15 cellular contexts compared by ENCODE assay signal in the genomic region with DNA sequence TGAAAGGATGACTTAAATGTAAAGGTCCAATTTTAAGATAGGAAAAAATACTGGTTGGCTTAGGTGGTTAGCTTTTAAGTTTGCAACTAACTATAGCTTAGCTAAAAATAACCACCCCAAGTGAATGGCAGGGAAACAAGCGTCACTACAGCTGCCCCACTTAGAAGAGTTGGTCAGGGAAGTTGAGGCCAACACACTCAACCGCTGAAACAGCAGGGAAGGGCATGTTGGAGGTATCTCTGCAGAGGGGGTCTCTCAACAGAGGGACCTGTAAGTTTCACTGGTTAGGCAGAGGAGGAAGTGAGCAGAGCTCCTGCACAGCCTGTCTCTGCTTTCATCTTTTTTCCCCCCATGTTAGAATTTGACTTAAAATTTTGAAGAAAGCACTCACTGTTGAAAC.
DNase-seq lines count a peak whose midpoint lies in the region; ATAC-seq lines count a peak whose summit lies in the region.
"Had no signal": no experiment of that assay in that cellular context is flagged by ENCODE, and none has a peak within 500 bp of the region (broad histone marks: within the 10 kb centered on the region; RNA-seq: fewer than 3 reads in every experiment).

No MANE protein-coding gene starts in this region.

- peaks cover 28 to 36% (median 32%) of the 10 kb centered on the region in 3 donors for H3K4me1 Mint-ChIP-seq in IgD-negative memory B cell
- no peaks in the 10 kb centered on the region for H3K4me1 Mint-ChIP-seq in naive thymus-derived CD4-positive, alpha-beta T cell
- no peaks in the 10 kb centered on the region for H3K4me1 Mint-ChIP-seq in T-helper 2 cell treated with Interferon-gamma antibody and Interleukin-4, amounts not matched to agents 5 μg/mL and 100 μg/mL, for 36 hours (ENCODE audit: low read depth)
- H3K4me1 Mint-ChIP-seq in activated CD8-positive, alpha-beta memory T cell treated with anti-CD3 and anti-CD28 coated beads, Interleukin-2, amount 10 ng/mL, durations not matched to agents 7 days and 5 days = peaks cover 3% of the 10 kb centered on the region
- H3K4me1 Mint-ChIP-seq: activated CD4-positive, alpha-beta T cell treated with anti-CD3 and anti-CD28 coated beads for 36 hours had no signal

- H3K27me3 ChIP-seq in naive thymus-derived CD4-positive, alpha-beta T cell (ENCODE audit: control insufficient read depth in 2 of 2, insufficient read depth in 2 of 2, low read length in 2 of 2) = no peaks in the 10 kb centered on the region
- H3K27me3 ChIP-seq: esophagus muscularis mucosa had no signal

- no peak overlapping the region for H3K27ac ChIP-seq in naive thymus-derived CD4-positive, alpha-beta T cell (ENCODE audit: low read depth, low read length)

- no peaks in the 10 kb centered on the region for H3K36me3 ChIP-seq in naive thymus-derived CD4-positive, alpha-beta T cell (ENCODE audit: control insufficient read depth in 2 of 3, insufficient read depth in 3 of 3, low read length in 3 of 3)
- H3K36me3 ChIP-seq: esophagus muscularis mucosa had no signal

- peak overlapping the region in 2 of 4 donors; percentile 34 to 75 for H3K4me3 Mint-ChIP-seq in IgD-negative memory B cell
- H3K4me3 Mint-ChIP-seq in naive thymus-derived CD4-positive, alpha-beta T cell = no peak overlapping the region
- H3K4me3 Mint-ChIP-seq in T-helper 2 cell treated with Interferon-gamma antibody and Interleukin-4, amounts not matched to agents 5 μg/mL and 100 μg/mL, for 36 hours = no peak overlapping the region
- H3K4me3 Mint-ChIP-seq in activated CD8-positive, alpha-beta memory T cell treated with anti-CD3 and anti-CD28 coated beads, Interleukin-2, amount 10 ng/mL, durations not matched to agents 7 days and 5 days = no peak overlapping the region
- H3K4me3 Mint-ChIP-seq: activated CD4-positive, alpha-beta T cell treated with anti-CD3 and anti-CD28 coated beads for 36 hours; H9 had no signal

- H3K4me1 ChIP-seq in naive thymus-derived CD4-positive, alpha-beta T cell (ENCODE audit: control insufficient read depth in 2 of 2, insufficient read depth in 2 of 2, low read length in 2 of 2) = no peaks in the 10 kb centered on the region

- CTCF ChIA-PET in naive thymus-derived CD4-positive, alpha-beta T cell (lab: Charles Lee) = no interaction called here
- CTCF ChIA-PET in activated CD8-positive, alpha-beta memory T cell treated with anti-CD3 and anti-CD28 coated beads, Interleukin-2, amount 10 ng/mL, durations not matched to agents 7 days and 5 days (lab: Charles Lee) = no interaction called here

- H3K9me3 ChIP-seq in naive thymus-derived CD4-positive, alpha-beta T cell (ENCODE audit: control insufficient read depth in 2 of 3, low read length in 3 of 3) = no peaks in the 10 kb centered on the region
- H3K9me3 ChIP-seq: esophagus muscularis mucosa had no signal

- H3K36me3 Mint-ChIP-seq in IgD-negative memory B cell = peaks cover 2% of the 10 kb centered on the region
- no peaks in the 10 kb centered on the region for H3K36me3 Mint-ChIP-seq in naive thymus-derived CD4-positive, alpha-beta T cell
- H3K36me3 Mint-ChIP-seq in T-helper 2 cell treated with Interferon-gamma antibody and Interleukin-4, amounts not matched to agents 5 μg/mL and 100 μg/mL, for 36 hours (ENCODE audit: low read depth) = no peaks in the 10 kb centered on the region
- H3K36me3 Mint-ChIP-seq in activated CD8-positive, alpha-beta memory T cell treated with anti-CD3 and anti-CD28 coated beads, Interleukin-2, amount 10 ng/mL, durations not matched to agents 7 days and 5 days = no peaks in the 10 kb centered on the region

- POLR2A ChIA-PET in naive thymus-derived CD4-positive, alpha-beta T cell (lab: Charles Lee) = no interaction called here

- H3K27ac Mint-ChIP-seq in IgD-negative memory B cell = peak overlapping the region; percentile 27 to 94 (median 28)
- H3K27ac Mint-ChIP-seq in naive thymus-derived CD4-positive, alpha-beta T cell = no peak overlapping the region
- H3K27ac Mint-ChIP-seq in T-helper 2 cell treated with Interferon-gamma antibody and Interleukin-4, amounts not matched to agents 5 μg/mL and 100 μg/mL, for 36 hours = no peak overlapping the region
- no peak overlapping the region for H3K27ac Mint-ChIP-seq in activated CD8-positive, alpha-beta memory T cell treated with anti-CD3 and anti-CD28 coated beads, Interleukin-2, amount 10 ng/mL, durations not matched to agents 7 days and 5 days
- H3K27ac Mint-ChIP-seq: activated CD4-positive, alpha-beta T cell treated with anti-CD3 and anti-CD28 coated beads for 36 hours had no signal

- no peaks in the 10 kb centered on the region for H3K9me3 Mint-ChIP-seq in IgD-negative memory B cell
- no peaks in the 10 kb centered on the region for H3K9me3 Mint-ChIP-seq in naive thymus-derived CD4-positive, alpha-beta T cell
- H3K9me3 Mint-ChIP-seq in T-helper 2 cell treated with Interferon-gamma antibody and Interleukin-4, amounts not matched to agents 5 μg/mL and 100 μg/mL, for 36 hours = no peaks in the 10 kb centered on the region
- no peaks in the 10 kb centered on the region for H3K9me3 Mint-ChIP-seq in activated CD8-positive, alpha-beta memory T cell treated with anti-CD3 and anti-CD28 coated beads, Interleukin-2, amount 10 ng/mL, durations not matched to agents 7 days and 5 days (ENCODE audit: low read depth)
- H3K9me3 Mint-ChIP-seq: H9 had no signal

- H3K4me3 ChIP-seq in naive thymus-derived CD4-positive, alpha-beta T cell (ENCODE audit: low read length) = no peak overlapping the region
- H3K4me3 ChIP-seq: esophagus muscularis mucosa had no signal

- DNase-seq in naive thymus-derived CD4-positive, alpha-beta T cell = no peak
- DNase-seq in T-helper 2 cell treated with Interferon-gamma antibody and Interleukin-4, amounts not matched to agents 5 μg/mL and 100 μg/mL, for 36 hours (ENCODE audit: low spot score) = no peak
- DNase-seq in NCI-H2029 treated with DMSO at 0.1 percent for 48 hours (lab: John Stamatoyannopoulos, UW) = no peak
- no peak for DNase-seq in activated CD8-positive, alpha-beta memory T cell treated with anti-CD3 and anti-CD28 coated beads, Interleukin-2, amount 10 ng/mL, durations not matched to agents 7 days and 5 days
- DNase-seq: activated CD4-positive, alpha-beta T cell treated with anti-CD3 and anti-CD28 coated beads for 36 hours; H9; midbrain; NCI-H1092 treated with DMSO at 0.1 percent for 48 hours; NCI-H526 treated with DMSO at 0.1 percent for 48 hours had no signal

- no peaks in the 10 kb centered on the region for H3K27me3 Mint-ChIP-seq in IgD-negative memory B cell
- peaks cover 4 to 10% (median 7%) of the 10 kb centered on the region in 5 donors for H3K27me3 Mint-ChIP-seq in naive thymus-derived CD4-positive, alpha-beta T cell
- peaks cover 14% of the 10 kb centered on the region for H3K27me3 Mint-ChIP-seq in T-helper 2 cell treated with Interferon-gamma antibody and Interleukin-4, amounts not matched to agents 5 μg/mL and 100 μg/mL, for 36 hours (ENCODE audit: low read depth)
- H3K27me3 Mint-ChIP-seq in activated CD8-positive, alpha-beta memory T cell treated with anti-CD3 and anti-CD28 coated beads, Interleukin-2, amount 10 ng/mL, durations not matched to agents 7 days and 5 days = peaks cover 23% of the 10 kb centered on the region
- H3K27me3 Mint-ChIP-seq: activated CD4-positive, alpha-beta T cell treated with anti-CD3 and anti-CD28 coated beads for 36 hours had no signal

- intact Hi-C loops in naive thymus-derived CD4-positive, alpha-beta T cell (cut with micrococcal nuclease) = no loop called here

- ATAC-seq in GM18861 (IDR thresholded peaks at IDR 0.05; ENCODE audit: unreplicated experiment) = peak; percentile 36
- peak; percentile 45 for ATAC-seq in GM21526 (IDR thresholded peaks at IDR 0.05; ENCODE audit: low FRiP score, unreplicated experiment)
- ATAC-seq in naive thymus-derived CD4-positive, alpha-beta T cell = peak; percentile 42
- ATAC-seq in GM21381 (IDR thresholded peaks at IDR 0.05; ENCODE audit: unreplicated experiment) = no peak
- no peak for ATAC-seq in activated CD8-positive, alpha-beta memory T cell treated with anti-CD3 and anti-CD28 coated beads, Interleukin-2, amount 10 ng/mL, durations not matched to agents 7 days and 5 days
- ATAC-seq: activated CD4-positive, alpha-beta T cell treated with anti-CD3 and anti-CD28 coated beads for 36 hours; SK-N-SH treated with all-trans-retinoic acid at 6 μM for 48 hours had no signal

Comparison
In these comparisons a context has a peak if more than half of its experiments do, and no peak if none do; other contexts are left out.
1. ATAC-seq: peak in GM18861 (single experiment), GM21526 (single experiment) and naive thymus-derived CD4-positive, alpha-beta T cell (single experiment); none in GM21381 (single experiment) and activated CD8-positive, alpha-beta memory T cell treated with anti-CD3 and anti-CD28 coated beads, Interleukin-2, amount 10 ng/mL, durations not matched to agents 7 days and 5 days (single experiment).
2. H3K27ac Mint-ChIP-seq: peak in IgD-negative memory B cell (3 of 3); none in naive thymus-derived CD4-positive, alpha-beta T cell (0 of 9), T-helper 2 cell treated with Interferon-gamma antibody and Interleukin-4, amounts not matched to agents 5 μg/mL and 100 μg/mL, for 36 hours (single experiment) and activated CD8-positive, alpha-beta memory T cell treated with anti-CD3 and anti-CD28 coated beads, Interleukin-2, amount 10 ng/mL, durations not matched to agents 7 days and 5 days (single experiment).